ENCODE assay signal across 9 cellular contexts in the genomic region with DNA sequence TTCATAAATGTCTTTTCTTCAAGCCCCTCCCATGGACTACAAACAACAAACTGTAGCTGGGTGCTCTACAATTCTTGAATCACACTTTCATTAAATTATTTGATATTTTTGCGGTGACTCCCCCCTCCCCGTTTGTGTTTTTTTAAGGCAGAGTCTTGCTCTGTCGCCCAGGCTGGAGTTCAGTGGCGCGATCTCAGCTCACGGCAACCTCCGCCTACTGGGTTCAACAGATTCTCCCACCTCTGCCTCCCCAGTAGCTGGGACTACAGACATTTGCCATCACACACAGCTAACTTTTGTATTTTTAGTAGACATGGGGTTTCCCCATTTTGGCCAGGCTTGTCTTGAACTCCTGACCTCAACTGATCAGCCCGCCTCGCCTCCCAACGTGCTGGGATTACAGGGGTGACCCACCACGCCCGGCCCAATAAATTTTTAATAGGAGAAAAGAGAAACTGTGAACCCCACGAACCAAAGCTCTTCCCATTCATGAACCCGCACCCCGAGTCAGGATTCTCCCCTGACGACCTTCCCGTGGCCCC. TPM values are rescaled to one million over a fixed set of nuclear protein-coding genes. Genes with fewer than 3 reads are reported as not detected.
A peak's percentile ranks its signal among the peaks of the same experiment; 100 is the strongest.
DNase-seq lines count a peak whose midpoint lies in the region; ATAC-seq, FAIRE-seq and TF ChIP-seq lines count a peak whose summit lies in the region.
"Had no signal": no experiment of that assay in that cellular context is flagged by ENCODE, and none has a peak within 500 bp of the region (broad histone marks: within the 10 kb centered on the region; RNA-seq: fewer than 3 reads in every experiment).

No MANE protein-coding gene starts in this region.

- intact Hi-C loops in esophagus squamous epithelium (cut with DNase I), result loop anchor here (5.0 kb wide), 1 partner anchor 81 kb away; a partner anchor contains a TSS
- intact Hi-C loops in gastrocnemius medialis (cut with DNase I; ENCODE audit: low total_unique reads), result loop anchor here (2.0 to 5.0 kb wide), 4 partner anchors 44 to 159 kb away; a partner anchor contains a TSS

- in situ Hi-C loops in gastrocnemius medialis (cut with MboI; ENCODE audit: low sequenced_read_pairs in 4 of 4), result no loop called here

- TF ChIP-seq POLR2A in esophagus squamous epithelium (IDR thresholded peaks at IDR 0.05), result no peak
- TF ChIP-seq POLR2A in gastrocnemius medialis (IDR thresholded peaks at IDR 0.05), result no peak

- DNase-seq in GM18507 (ENCODE audit: extremely low spot score, insufficient read length, low read depth) (no peak), esophagus squamous epithelium (lab: John Stamatoyannopoulos, UW) (no peak), gastrocnemius medialis (no peak), H4 (ENCODE audit: low spot score) (no peak), NOMO-1 (lab: John Stamatoyannopoulos, UW; ENCODE audit: unreplicated experiment in 2 of 2) (no peak), AG08395 (ENCODE audit: low spot score) (no peak), NCI-H2171 treated with DMSO at 0.1 percent for 48 hours (lab: John Stamatoyannopoulos, UW) (no peak)

- H3K4me3 ChIP-seq in SU-DHL-6 (ENCODE audit: insufficient read depth, low read length, poor library complexity, severe bottlenecking), result peak overlapping the region; percentile 91
- H3K4me3 ChIP-seq in esophagus squamous epithelium, result peak overlapping the region; percentile 55 to 87 (median 76)
- H3K4me3 ChIP-seq in gastrocnemius medialis, result peak overlapping the region; percentile 66 to 87 (median 77)
- H3K4me3 ChIP-seq: K562 had no signal

- H3K4me2 ChIP-seq in SU-DHL-6 (ENCODE audit: low read depth, low read length, poor library complexity, severe bottlenecking), result peak overlapping the region; percentile 70

- no peak overlapping the region for H2AFZ ChIP-seq in SU-DHL-6 (ENCODE audit: low read depth, low read length, severe bottlenecking)

- WGBS in esophagus squamous epithelium, 2 donors, result 20 to 46% methylated on average over 7 to 8 of the region's 17 CpGs

- H3K9me2 ChIP-seq in SU-DHL-6 (replicated peaks; ENCODE audit: insufficient read depth, low read length), result no peaks in the 10 kb centered on the region

- H3K27me3 ChIP-seq in SU-DHL-6 (ENCODE audit: low read length) (no peaks in the 10 kb centered on the region), esophagus squamous epithelium (no peaks in the 10 kb centered on the region), gastrocnemius medialis (no peaks in the 10 kb centered on the region)

- no peak for ATAC-seq in gastrocnemius medialis
- ATAC-seq: K562 had no signal

- peaks cover 9% of the 10 kb centered on the region for H3F3A ChIP-seq in SU-DHL-6 (ENCODE audit: insufficient read depth)

- H3K9me3 ChIP-seq in SU-DHL-6 (ENCODE audit: insufficient read depth, low read length), result peaks cover 11% of the 10 kb centered on the region; the same call in 1 of the 2 replicates
- H3K9me3 ChIP-seq in esophagus squamous epithelium, result peaks cover 0 to 50% (median 6%) of the 10 kb centered on the region in 3 donors
- H3K9me3 ChIP-seq in gastrocnemius medialis, result no peaks in the 10 kb centered on the region

- peaks cover 13% of the 10 kb centered on the region for H3K36me3 ChIP-seq in SU-DHL-6 (ENCODE audit: low read length)
- H3K36me3 ChIP-seq in esophagus squamous epithelium, result peaks cover 0 to 33% (median 0%) of the 10 kb centered on the region in 3 donors
- no peaks in the 10 kb centered on the region for H3K36me3 ChIP-seq in gastrocnemius medialis

- peak overlapping the region; percentile 78 for H3K9ac ChIP-seq in SU-DHL-6 (ENCODE audit: low read length)

- peak overlapping the region; percentile 86 for H3K27ac ChIP-seq in SU-DHL-6 (ENCODE audit: low read depth, low read length)
- H3K27ac ChIP-seq in esophagus squamous epithelium, result peak overlapping the region; percentile 92 to 98 (median 94)
- H3K27ac ChIP-seq in gastrocnemius medialis, result peak overlapping the region; percentile 90 to 93 (median 92)

- no peaks in the 10 kb centered on the region for H4K20me1 ChIP-seq in SU-DHL-6 (ENCODE audit: low read depth, low read length)

- H3K4me1 ChIP-seq in esophagus squamous epithelium, result peaks cover 7 to 30% (median 10%) of the 10 kb centered on the region in 3 donors
- peaks cover 3 to 10% of the 10 kb centered on the region in 2 donors for H3K4me1 ChIP-seq in gastrocnemius medialis

- FAIRE-seq in GM18507 (lab: Jason Lieb, UNC), result peak; percentile 73
- FAIRE-seq: K562 had no signal

- TF ChIP-seq CTCF in SU-DHL-6 (IDR thresholded peaks at IDR 0.05; ENCODE audit: insufficient read depth, low read length, poor library complexity, severe bottlenecking) (no peak), esophagus squamous epithelium (IDR thresholded peaks at IDR 0.05) (no peak), gastrocnemius medialis (IDR thresholded peaks at IDR 0.05 in 4 of 5, conservative IDR thresholded peaks at IDR 0.05 in 1 of 5) (no peak)

- H3K79me2 ChIP-seq in SU-DHL-6 (ENCODE audit: insufficient read depth, low read length), result peaks cover 53% of the 10 kb centered on the region

RNA-seq across cellular contexts. Expression of a gene that starts 0.7 kb away (rescaled TPM):
- total RNA-seq in esophagus squamous epithelium (10 to 100 TPM; 12.1 to 24.0 (median 17.8) TPM), gastrocnemius medialis (10 to 100 TPM in 3 of 4 donors, 1 to 10 TPM in 1; 6.3 to 18.7 (median 14.9) TPM)
- total RNA-seq in H4 (2014; rRNA removed; shearing (Covaris generic)), result 15.1 and 18.1 TPM in 2 replicates

RNA-seq across cellular contexts. Expression of a gene that starts 44.8 kb away (rescaled TPM):
- total RNA-seq in esophagus squamous epithelium (1 to 10 TPM in 3 of 4 donors, under 1 TPM in 1; 0.95 to 4.5 (median 2.7) TPM), gastrocnemius medialis (1 to 10 TPM; 3.1 to 9.5 (median 6.3) TPM)
- total RNA-seq in H4 (2014; rRNA removed; shearing (Covaris generic)), result 2.6 and 5.7 TPM in 2 replicates
